ENCODE assay signal across 10 cellular contexts in genomic region chr15:99435138-99435695, GRCh38.
DNase-seq lines count a peak whose midpoint lies in the region; ATAC-seq, FAIRE-seq and TF ChIP-seq lines count a peak whose summit lies in the region.
"Had no signal": no experiment of that assay in that cellular context is flagged by ENCODE, and none has a peak within 500 bp of the region (broad histone marks: within the 10 kb centered on the region; RNA-seq: fewer than 3 reads in every experiment).

No MANE protein-coding gene starts in this region.

- no peak overlapping the region for H3K4me3 Mint-ChIP-seq in activated T-helper 1 cell treated with anti-CD3 and anti-CD28 coated beads, Interleukin-12 subunit alpha, Interleukin-12 subunit beta, Interleukin-2, Interleukin-4 antibody, amounts not matched to agents 30 ng/mL and 10 ng/mL and 1 ng/mL, durations not matched to agents 14 hours and 24 hours and 36 hours
- H3K4me3 Mint-ChIP-seq: immature natural killer cell had no signal

- H2AFZ ChIP-seq in HCT116 (ENCODE audit: low read depth, low read length, poor library complexity, severe bottlenecking) = peak overlapping the region; percentile 65
- no peak overlapping the region for H2AFZ ChIP-seq in HepG2 (ENCODE audit: low read length)

- RAD21 ChIA-PET in HCT116 (lab: Charles Lee; ENCODE audit: low non-redundant PET in 1 of 2, low total read pairs in 2 of 2, uncharacterized antibody in 2 of 2, unreplicated experiment in 2 of 2) = no interaction called here

- BruUV-seq in HCT116 (replicated peaks; lab: Mats Ljungman, UMichigan) (no TSS peak), HepG2 (replicated peaks; lab: Mats Ljungman, UMichigan) (no TSS peak)

- no peaks in the 10 kb centered on the region for H3K36me3 ChIP-seq in HCT116 (ENCODE audit: control insufficient read depth in 1 of 2, insufficient read depth in 2 of 2, low read length in 2 of 2)
- H3K36me3 ChIP-seq in esophagus squamous epithelium = no peaks in the 10 kb centered on the region
- H3K36me3 ChIP-seq in HepG2 (replicated peaks in 1 of 2; ENCODE audit: control insufficient read depth in 1 of 2, insufficient read depth in 2 of 2, low read length in 2 of 2) = no peaks in the 10 kb centered on the region

- H3K27me3 Mint-ChIP-seq in activated T-helper 1 cell treated with anti-CD3 and anti-CD28 coated beads, Interleukin-12 subunit alpha, Interleukin-12 subunit beta, Interleukin-2, Interleukin-4 antibody, amounts not matched to agents 30 ng/mL and 10 ng/mL and 1 ng/mL, durations not matched to agents 14 hours and 24 hours and 36 hours (ENCODE audit: insufficient read depth) = peaks cover 6% of the 10 kb centered on the region

- H3K27ac Mint-ChIP-seq in activated T-helper 1 cell treated with anti-CD3 and anti-CD28 coated beads, Interleukin-12 subunit alpha, Interleukin-12 subunit beta, Interleukin-2, Interleukin-4 antibody, amounts not matched to agents 30 ng/mL and 10 ng/mL and 1 ng/mL, durations not matched to agents 14 hours and 24 hours and 36 hours = no peak overlapping the region
- H3K27ac Mint-ChIP-seq: immature natural killer cell had no signal

- POLR2A ChIA-PET in HCT116 (lab: Charles Lee) = no interaction called here
- POLR2A ChIA-PET in HepG2 (lab: Yijun Ruan, JAX) = no interaction called here

- no peaks in the 10 kb centered on the region for H3K36me3 Mint-ChIP-seq in activated T-helper 1 cell treated with anti-CD3 and anti-CD28 coated beads, Interleukin-12 subunit alpha, Interleukin-12 subunit beta, Interleukin-2, Interleukin-4 antibody, amounts not matched to agents 30 ng/mL and 10 ng/mL and 1 ng/mL, durations not matched to agents 14 hours and 24 hours and 36 hours (ENCODE audit: low read depth)
- H3K36me3 Mint-ChIP-seq: immature natural killer cell had no signal

- CTCF ChIA-PET in HCT116 (lab: Charles Lee) = no interaction called here
- CTCF ChIA-PET in HepG2 (lab: Yijun Ruan, JAX; ENCODE audit: low intra/inter-chr PET ratio, low total read pairs) = no interaction called here

- DNase-seq in HCT116 (ENCODE audit: low read depth, low spot score) (no peak), NCI-H345 (lab: John Stamatoyannopoulos, UW) (peak; percentile 61), esophagus squamous epithelium (lab: John Stamatoyannopoulos, UW) (no peak), renal cortical epithelial cell (ENCODE audit: low read depth) (peak; percentile 52), HepG2 (ENCODE audit: low spot score) (no peak)
- DNase-seq in activated T-helper 1 cell treated with anti-CD3 and anti-CD28 coated beads, Interleukin-12 subunit alpha, Interleukin-12 subunit beta, Interleukin-2, Interleukin-4 antibody, amounts not matched to agents 30 ng/mL and 10 ng/mL and 1 ng/mL, durations not matched to agents 14 hours and 24 hours and 36 hours (ENCODE audit: low spot score) = no peak
- DNase-seq in activated CD4-positive, CD25-positive, alpha-beta regulatory T cell (lab: John Stamatoyannopoulos, UW) = no peak
- DNase-seq: immature natural killer cell had no signal

- TF ChIP-seq CTCF in HCT116 (IDR thresholded peaks at IDR 0.05 in 2 of 3, conservative IDR thresholded peaks at IDR 0.05 in 1 of 3; ENCODE audit: borderline replicate concordance in 1 of 3, insufficient read depth in 1 of 3, low read depth in 2 of 3, low read length in 2 of 3) (no peak), esophagus squamous epithelium (IDR thresholded peaks at IDR 0.05) (no peak), HepG2 (CRISPR knock-in tag; IDR thresholded peaks at IDR 0.05) (no peak)

- H3K79me2 ChIP-seq in HCT116 (ENCODE audit: insufficient read depth, low read length) (no peaks in the 10 kb centered on the region), HepG2 (ENCODE audit: insufficient read depth, low read length) (no peaks in the 10 kb centered on the region)

- peak; percentile 89 for ATAC-seq in HCT116
- ATAC-seq in GM19023 (IDR thresholded peaks at IDR 0.05; ENCODE audit: unreplicated experiment) = no peak
- ATAC-seq in HepG2 = no peak
- ATAC-seq: SK-N-SH treated with all-trans-retinoic acid at 6 μM for 48 hours had no signal

- no peak for FAIRE-seq in HepG2 (lab: Jason Lieb, UNC)

- H3K4me3 ChIP-seq in HCT116 (replicated peaks in 1 of 2; ENCODE audit: low read depth in 1 of 2, low read length in 2 of 2) = peak overlapping the region; percentile 9 to 47
- peak overlapping the region in 3 of 4 donors; percentile 19 to 46 (median 25) for H3K4me3 ChIP-seq in esophagus squamous epithelium
- H3K4me3 ChIP-seq in HepG2 (replicated peaks in 1 of 3; ENCODE audit: insufficient read depth in 1 of 3, low read depth in 2 of 3, low read length in 3 of 3) = no peak overlapping the region

- no peaks in the 10 kb centered on the region for H3K27me3 ChIP-seq in HCT116 (ENCODE audit: insufficient read depth, low read length)
- no peaks in the 10 kb centered on the region for H3K27me3 ChIP-seq in esophagus squamous epithelium
- peaks cover 12 to 85% of the 10 kb centered on the region in 2 experiments for H3K27me3 ChIP-seq in HepG2 (ENCODE audit: control insufficient read depth in 1 of 2, insufficient read depth in 2 of 2, low read length in 2 of 2)

- H3K4me1 ChIP-seq in HCT116 (ENCODE audit: control insufficient read depth in 1 of 2, insufficient read depth in 2 of 2, low read length in 2 of 2) (peaks cover 32 to 37% of the 10 kb centered on the region in 2 experiments), esophagus squamous epithelium (peaks cover 37 to 84% (median 55%) of the 10 kb centered on the region in 3 donors), HepG2 (ENCODE audit: insufficient read depth, low read length) (peaks cover 52% of the 10 kb centered on the region)

- peaks cover 18% of the 10 kb centered on the region for H3K4me1 Mint-ChIP-seq in activated T-helper 1 cell treated with anti-CD3 and anti-CD28 coated beads, Interleukin-12 subunit alpha, Interleukin-12 subunit beta, Interleukin-2, Interleukin-4 antibody, amounts not matched to agents 30 ng/mL and 10 ng/mL and 1 ng/mL, durations not matched to agents 14 hours and 24 hours and 36 hours (ENCODE audit: low read depth)

- H3K4me2 ChIP-seq in HCT116 (ENCODE audit: low read length) (peak overlapping the region; percentile 74), HepG2 (ENCODE audit: low read depth, low read length) (no peak overlapping the region)

- no peak for TF ChIP-seq EP300 in HepG2 (IDR thresholded peaks at IDR 0.05; ENCODE audit: low read depth in 2 of 2, low read length in 2 of 2)
- TF ChIP-seq EP300 in HepG2 (CRISPR knock-in tag; IDR thresholded peaks at IDR 0.05; ENCODE audit: borderline replicate concordance) = no peak

- WGBS in esophagus squamous epithelium, 2 donors = 36 to 43% methylated on average over 4 to 10 of the region's 18 CpGs
- 58% methylated on average over 14 of the region's 18 CpGs for WGBS in HepG2 (ENCODE audit: low lambda C conversion rate)

- no peak overlapping the region for H3K27ac ChIP-seq in HCT116 (ENCODE audit: low read depth, low read length)
- H3K27ac ChIP-seq in esophagus squamous epithelium = peak overlapping the region; percentile 73 to 82 (median 77)
- H3K27ac ChIP-seq in HepG2 (ENCODE audit: extremely low read length, insufficient read depth, low read length) = no peak overlapping the region

- no peaks in the 10 kb centered on the region for H3K9me3 ChIP-seq in HCT116 (ENCODE audit: control insufficient read depth in 1 of 2, insufficient read depth in 1 of 2, low read depth in 1 of 2, low read length in 2 of 2)
- no peaks in the 10 kb centered on the region for H3K9me3 ChIP-seq in esophagus squamous epithelium
- H3K9me3 ChIP-seq in HepG2 (ENCODE audit: low read length) = no peaks in the 10 kb centered on the region

- no peaks in the 10 kb centered on the region for H3K9me2 ChIP-seq in HCT116 (ENCODE audit: insufficient read depth)

- no peak for TF ChIP-seq POLR2A in HCT116 (IDR thresholded peaks at IDR 0.05; ENCODE audit: borderline replicate concordance, extremely low read depth, insufficient read depth, insufficient read length)
- peak in 1 of 4 donors; percentile 33 for TF ChIP-seq POLR2A in esophagus squamous epithelium (IDR thresholded peaks at IDR 0.05)
- no peak for TF ChIP-seq POLR2A in HepG2 (IDR thresholded peaks at IDR 0.05; ENCODE audit: insufficient read depth in 1 of 2, low read depth in 2 of 2, low read length in 2 of 2)

- H4K20me1 ChIP-seq in HCT116 (ENCODE audit: insufficient read depth) = no peaks in the 10 kb centered on the region
- no peaks in the 10 kb centered on the region for H4K20me1 ChIP-seq in HepG2 (ENCODE audit: insufficient read depth, low read length)

- no peaks in the 10 kb centered on the region for H3K9me3 Mint-ChIP-seq in activated T-helper 1 cell treated with anti-CD3 and anti-CD28 coated beads, Interleukin-12 subunit alpha, Interleukin-12 subunit beta, Interleukin-2, Interleukin-4 antibody, amounts not matched to agents 30 ng/mL and 10 ng/mL and 1 ng/mL, durations not matched to agents 14 hours and 24 hours and 36 hours
- H3K9me3 Mint-ChIP-seq: immature natural killer cell had no signal

- in situ Hi-C loops in HepG2 (cut with HindIII; ENCODE audit: extremely low pct_ligation_motif_present, low pct_unique_long_range_greater_than_20kb) = loop anchor here (10.0 kb wide), 1 partner anchor 130 kb away; the partner anchor contains the start of gene MEF2A

- intact Hi-C loops in HCT116 (cut with micrococcal nuclease) (no loop called here), esophagus squamous epithelium (cut with DNase I) (no loop called here), HepG2 (cut with micrococcal nuclease; ENCODE audit: unreplicated experiment) (no loop called here)
- intact Hi-C loops in activated T-helper 1 cell treated with anti-CD3 and anti-CD28 coated beads, Interleukin-12 subunit alpha, Interleukin-12 subunit beta, Interleukin-2, Interleukin-4 antibody, amounts not matched to agents 30 ng/mL and 10 ng/mL and 1 ng/mL, durations not matched to agents 14 hours and 24 hours and 36 hours (cut with micrococcal nuclease) = no loop called here

- H3K9ac ChIP-seq in HCT116 (ENCODE audit: low read length) (peak overlapping the region; percentile 26; the same call in 1 of the 2 replicates), HepG2 (ENCODE audit: insufficient read depth, low read depth, low read length) (no peak overlapping the region)

- TF ChIP-seq RAD21 in HCT116 (IDR thresholded peaks at IDR 0.05; ENCODE audit: low read depth) = no peak
- no peak for TF ChIP-seq RAD21 in HepG2 (CRISPR knock-in tag; IDR thresholded peaks at IDR 0.05)

TF ChIP-seq in HCT116, 20 proteins besides CTCF, POLR2A, EP300 and RAD21 (continues in another document):
- TF ChIP-seq CBX3 (IDR thresholded peaks at IDR 0.05; ENCODE audit: low read depth) = no peak

Comparison
In these comparisons a context has a peak if more than half of its experiments do, and no peak if none do; other contexts are left out.
1. DNase-seq: peak in NCI-H345 (single experiment) and renal cortical epithelial cell (single experiment); none in HCT116 (single experiment), esophagus squamous epithelium (single experiment), activated T-helper 1 cell treated with anti-CD3 and anti-CD28 coated beads, Interleukin-12 subunit alpha, Interleukin-12 subunit beta, Interleukin-2, Interleukin-4 antibody, amounts not matched to agents 30 ng/mL and 10 ng/mL and 1 ng/mL, durations not matched to agents 14 hours and 24 hours and 36 hours (single experiment), HepG2 (single experiment) and activated CD4-positive, CD25-positive, alpha-beta regulatory T cell (0 of 4).
2. H3K27ac ChIP-seq: peak in esophagus squamous epithelium (4 of 4); none in HCT116 (single experiment) and HepG2 (single experiment).
3. H3K4me3 ChIP-seq: peak in HCT116 (2 of 2) and esophagus squamous epithelium (3 of 4); none in HepG2 (0 of 3).
4. Of the 20 proteins assayed by ChIP-seq in both HepG2 and HCT116: peak only in HepG2: none; only in HCT116: POLR2AphosphoS5; in both: none; in neither: 19.